Comparison of ENCODE assay signal across 8 cellular contexts in the genomic region with DNA sequence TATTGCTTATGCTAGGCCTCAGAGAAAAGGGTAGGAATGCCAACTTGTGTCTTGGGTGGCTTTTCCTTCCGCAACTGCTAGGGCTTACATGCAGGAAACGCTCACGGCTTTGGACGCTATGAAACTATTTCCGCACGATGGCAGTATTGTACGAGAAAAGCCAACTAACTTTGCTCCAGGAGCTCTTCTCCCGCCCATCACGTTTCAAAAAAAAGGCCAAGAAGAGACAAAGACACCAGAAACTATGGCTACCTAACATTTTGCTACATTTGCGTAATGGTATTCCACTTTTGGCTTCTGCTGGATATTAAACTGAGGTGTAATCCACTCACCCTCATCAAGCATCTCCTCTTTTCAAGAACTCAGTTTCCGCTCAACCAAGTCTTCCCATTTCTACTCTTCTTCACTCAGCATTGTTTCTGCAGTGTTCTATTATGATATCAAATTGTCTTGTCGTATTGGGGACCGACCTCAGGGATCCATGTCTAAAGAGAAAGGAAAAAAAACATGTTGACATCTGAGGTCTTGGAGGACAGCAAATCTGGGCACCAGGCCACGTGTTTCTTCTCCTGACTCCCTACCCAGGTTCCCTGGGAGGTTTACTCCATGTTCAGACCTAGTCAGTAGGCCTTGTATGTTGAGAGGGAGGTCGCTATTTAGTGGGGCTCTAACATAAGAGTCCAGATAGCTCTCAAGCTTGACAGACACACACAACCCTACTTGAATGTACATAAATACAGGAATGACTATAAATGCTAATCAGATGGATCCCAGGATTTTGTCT.
DNase-seq lines count a peak whose midpoint lies in the region; ATAC-seq lines count a peak whose summit lies in the region.

No MANE protein-coding gene starts in this region.

- H3K27ac Mint-ChIP-seq in naive B cell: peak overlapping the region in 5 of 6 donors; percentile 19 to 80 (median 59)

- no peaks in the 10 kb centered on the region for H3K9me3 Mint-ChIP-seq in naive B cell

- no peaks in the 10 kb centered on the region for H3K36me3 Mint-ChIP-seq in naive B cell

- no peaks in the 10 kb centered on the region for H3K27me3 Mint-ChIP-seq in naive B cell

- peak overlapping the region in 6 of 8 donors; percentile 31 to 74 (median 66) for H3K4me3 Mint-ChIP-seq in naive B cell

- ATAC-seq in HG02885 (IDR thresholded peaks at IDR 0.05; ENCODE audit: poor library complexity, unreplicated experiment): peak; percentile 53
- ATAC-seq in naive B cell (ENCODE audit: low read depth in 2 of 2): peak in 1 of 2 donors; percentile 32
- ATAC-seq in GM21367 (IDR thresholded peaks at IDR 0.05; ENCODE audit: unreplicated experiment): no peak
- no peak for ATAC-seq in GM19035 (IDR thresholded peaks at IDR 0.05; ENCODE audit: unreplicated experiment)
- ATAC-seq in HG02588 (IDR thresholded peaks at IDR 0.05; ENCODE audit: unreplicated experiment): no peak
- ATAC-seq in GM21515 (IDR thresholded peaks at IDR 0.05; ENCODE audit: unreplicated experiment): no peak

- peaks cover 0 to 18% (median 0%) of the 10 kb centered on the region in 3 donors for H3K4me1 Mint-ChIP-seq in naive B cell

- peak; percentile 84 for DNase-seq in GM04504 (ENCODE audit: low read depth)
- peak; percentile 72 for DNase-seq in activated CD8-positive, alpha-beta memory T cell treated with anti-CD3 and anti-CD28 coated beads, Interleukin-2, amount 50 U/mL, for 4 hours
- peak; percentile 82 for DNase-seq in naive B cell
